Comparison of ENCODE assay signal across 16 cellular contexts in genomic region chr1:13623021-13623637, GRCh38. TPM values are rescaled to one million over a fixed set of nuclear protein-coding genes. Genes with fewer than 3 reads are reported as not detected.
"Had no signal": no experiment of that assay in that cellular context is flagged by ENCODE, and none has a peak within 500 bp of the region (broad histone marks: within the 10 kb centered on the region; RNA-seq: fewer than 3 reads in every experiment).

No MANE protein-coding gene starts in this region.

- H3K4me3 Mint-ChIP-seq: activated B cell treated with CpG ODN at 0.5 μM for 24 hours; activated naive CD8-positive, alpha-beta T cell treated with anti-CD3 and anti-CD28 coated beads for 36 hours; activated T-helper 1 cell treated with anti-CD3 and anti-CD28 coated beads, Interleukin-12 subunit alpha, Interleukin-12 subunit beta, Interleukin-2, Interleukin-4 antibody, amounts not matched to agents 30 ng/mL and 10 ng/mL and 1 ng/mL, durations not matched to agents 14 hours and 24 hours and 36 hours; endodermal cell; stimulated activated naive CD8-positive, alpha-beta T cell treated with anti-CD3 and anti-CD28 coated beads, Interleukin-15, amount 100 ng/mL, for 72 hours; T-helper 17 cell had no signal

- ATAC-seq: stimulated activated naive CD8-positive, alpha-beta T cell treated with anti-CD3 and anti-CD28 coated beads, Interleukin-15, amount 100 ng/mL, for 72 hours; T-helper 17 cell had no signal

- H3K4me1 Mint-ChIP-seq: activated B cell treated with CpG ODN at 0.5 μM for 24 hours; activated naive CD8-positive, alpha-beta T cell treated with anti-CD3 and anti-CD28 coated beads for 36 hours; endodermal cell; stimulated activated naive CD8-positive, alpha-beta T cell treated with anti-CD3 and anti-CD28 coated beads, Interleukin-15, amount 100 ng/mL, for 72 hours; T-helper 17 cell had no signal

- H3K27ac ChIP-seq: breast epithelium, left ventricle myocardium inferior, right lobe of liver, testis, upper lobe of left lung had no signal

- H3K9me3 ChIP-seq: breast epithelium, left ventricle myocardium inferior, right lobe of liver, testis, upper lobe of left lung had no signal

- H3K9me3 Mint-ChIP-seq: activated B cell treated with CpG ODN at 0.5 μM for 24 hours; activated naive CD8-positive, alpha-beta T cell treated with anti-CD3 and anti-CD28 coated beads for 36 hours; activated T-helper 1 cell treated with anti-CD3 and anti-CD28 coated beads, Interleukin-12 subunit alpha, Interleukin-12 subunit beta, Interleukin-2, Interleukin-4 antibody, amounts not matched to agents 30 ng/mL and 10 ng/mL and 1 ng/mL, durations not matched to agents 14 hours and 24 hours and 36 hours; endodermal cell; stimulated activated naive CD8-positive, alpha-beta T cell treated with anti-CD3 and anti-CD28 coated beads, Interleukin-15, amount 100 ng/mL, for 72 hours had no signal

- H3K4me3 ChIP-seq: breast epithelium, left ventricle myocardium inferior, right lobe of liver, testis, upper lobe of left lung had no signal

- H3K36me3 Mint-ChIP-seq: activated naive CD8-positive, alpha-beta T cell treated with anti-CD3 and anti-CD28 coated beads for 36 hours had no signal

- H3K4me1 ChIP-seq: right lobe of liver, upper lobe of left lung had no signal

- DNase-seq: activated B cell treated with CpG ODN at 0.5 μM for 24 hours; activated CD4-positive, alpha-beta T cell treated with anti-CD3 and anti-CD28 coated beads for 48 hours; activated naive CD8-positive, alpha-beta T cell treated with anti-CD3 and anti-CD28 coated beads for 36 hours; aorta; dermis blood vessel endothelial cell; endodermal cell; kidney; left ventricle myocardium inferior; right lobe of liver; stimulated activated naive CD8-positive, alpha-beta T cell treated with anti-CD3 and anti-CD28 coated beads, Interleukin-15, amount 100 ng/mL, for 72 hours; T-helper 17 cell; testis; upper lobe of left lung had no signal

- H3K27ac Mint-ChIP-seq: activated B cell treated with CpG ODN at 0.5 μM for 24 hours; activated naive CD8-positive, alpha-beta T cell treated with anti-CD3 and anti-CD28 coated beads for 36 hours; activated T-helper 1 cell treated with anti-CD3 and anti-CD28 coated beads, Interleukin-12 subunit alpha, Interleukin-12 subunit beta, Interleukin-2, Interleukin-4 antibody, amounts not matched to agents 30 ng/mL and 10 ng/mL and 1 ng/mL, durations not matched to agents 14 hours and 24 hours and 36 hours; endodermal cell; stimulated activated naive CD8-positive, alpha-beta T cell treated with anti-CD3 and anti-CD28 coated beads, Interleukin-15, amount 100 ng/mL, for 72 hours; T-helper 17 cell had no signal

- H3K36me3 ChIP-seq: breast epithelium, left ventricle myocardium inferior, right lobe of liver, upper lobe of left lung had no signal

- H3K27me3 ChIP-seq: breast epithelium, right lobe of liver, testis, upper lobe of left lung had no signal

RNA-seq across cellular contexts. Expression of gene PDPN, which starts 39.5 kb away (rescaled TPM):
- total RNA-seq: activated B cell treated with CpG ODN at 0.5 μM for 24 hours; activated naive CD8-positive, alpha-beta T cell treated with anti-CD3 and anti-CD28 coated beads for 36 hours; activated T-helper 1 cell treated with anti-CD3 and anti-CD28 coated beads, Interleukin-12 subunit alpha, Interleukin-12 subunit beta, Interleukin-2, Interleukin-4 antibody, amounts not matched to agents 30 ng/mL and 10 ng/mL and 1 ng/mL, durations not matched to agents 14 hours and 24 hours and 36 hours; pulmonary artery endothelial cell; T-helper 17 cell had no signal
